18 cellular contexts compared by ENCODE assay signal in the genomic region with DNA sequence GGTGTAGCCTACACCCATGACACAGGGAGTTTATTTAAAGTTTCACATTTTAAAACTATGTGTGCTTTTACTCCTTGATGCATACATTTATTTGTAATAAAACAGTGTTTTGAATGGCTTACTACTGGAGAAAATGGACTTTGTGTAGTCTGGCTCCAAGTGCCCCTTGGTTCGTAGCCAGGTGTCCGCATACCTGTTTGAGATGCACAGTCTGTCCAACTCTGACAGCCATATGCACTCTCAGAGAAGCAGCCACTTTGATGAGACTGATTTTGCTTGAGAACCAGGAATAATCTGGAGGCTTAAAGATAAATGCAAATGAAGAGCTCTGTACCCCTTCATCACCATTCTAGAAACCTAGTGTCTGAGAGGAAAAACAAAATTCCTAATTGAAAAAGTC. TPM values are rescaled to one million over a fixed set of nuclear protein-coding genes. Genes with fewer than 3 reads are reported as not detected.
"Had no signal": no experiment of that assay in that cellular context is flagged by ENCODE, and none has a peak within 500 bp of the region (broad histone marks: within the 10 kb centered on the region; RNA-seq: fewer than 3 reads in every experiment).

No MANE protein-coding gene starts in this region.

- DNase-seq: dermis blood vessel endothelial cell; effector CD4-positive, alpha-beta T cell; effector memory CD4-positive, alpha-beta T cell; foreskin keratinocyte; heart left ventricle; hypothalamus; immature natural killer cell; islet precursor cell; kidney; kidney glomerular epithelial cell; left colon; left lung; left ventricle myocardium superior; lower lobe of right lung; mesenchymal stem cell; mucosa of descending colon; naive thymus-derived CD4-positive, alpha-beta T cell had no signal

- ATAC-seq: foreskin keratinocyte; gastroesophageal sphincter; heart left ventricle; left colon; left lung; left ventricle myocardium superior; lower lobe of right lung; mucosa of descending colon; naive thymus-derived CD4-positive, alpha-beta T cell had no signal

RNA-seq across cellular contexts. Expression of gene RTN1, which starts 24.0 kb away (rescaled TPM):
- total RNA-seq: dermis blood vessel endothelial cell, foreskin keratinocyte had no signal
